1 cellular context compared by ENCODE assay signal in genomic region chr2:69989422-69990128, GRCh38.
TF ChIP-seq lines count a peak whose summit lies in the region.

No MANE protein-coding gene starts in this region.

TF ChIP-seq in HepG2, 621 proteins besides CTCF, POLR2A, EP300 and RAD21 (continued from another document):
- peak; percentile 21; the same call in 1 of the 2 replicates for TF ChIP-seq ZNF687 (CRISPR knock-in tag; IDR thresholded peaks at IDR 0.05)
- TF ChIP-seq NFYC (CRISPR knock-in tag; IDR thresholded peaks at IDR 0.05) = no peak
- no peak for TF ChIP-seq ZFAT (CRISPR knock-in tag; conservative IDR thresholded peaks at IDR 0.05)
- TF ChIP-seq ELF3 (CRISPR knock-in tag; IDR thresholded peaks at IDR 0.05) = no peak
- TF ChIP-seq SIN3A (IDR thresholded peaks at IDR 0.05; ENCODE audit: borderline replicate concordance, low read depth, low read length) = no peak
- TF ChIP-seq HMG20A (CRISPR knock-in tag; IDR thresholded peaks at IDR 0.05; ENCODE audit: borderline replicate concordance) = no peak
